22 cellular contexts compared by ENCODE assay signal in the genomic region with DNA sequence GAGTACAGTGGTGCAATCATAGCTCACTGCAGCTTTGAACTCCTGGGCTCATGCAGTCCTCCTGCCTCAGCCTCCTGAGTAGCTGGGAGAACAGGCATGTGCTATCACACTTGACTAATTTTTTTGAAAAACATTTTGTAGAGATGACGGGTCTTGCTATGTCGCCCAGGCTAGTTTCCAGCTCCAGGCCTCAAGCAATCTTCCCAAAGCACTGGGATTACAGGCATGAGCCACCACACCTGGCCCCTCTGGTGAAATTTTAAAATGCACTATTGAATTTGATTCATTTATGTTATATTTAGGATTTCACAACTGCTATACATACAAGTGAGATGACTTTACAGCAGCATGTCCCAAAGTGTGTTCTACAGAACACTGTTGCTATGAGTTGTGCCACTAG. TPM values are rescaled to one million over a fixed set of nuclear protein-coding genes. Genes with fewer than 3 reads are reported as not detected.
DNase-seq lines count a peak whose midpoint lies in the region; ATAC-seq, FAIRE-seq and TF ChIP-seq lines count a peak whose summit lies in the region.
"Had no signal": no experiment of that assay in that cellular context is flagged by ENCODE, and none has a peak within 500 bp of the region (broad histone marks: within the 10 kb centered on the region; RNA-seq: fewer than 3 reads in every experiment).

No MANE protein-coding gene starts in this region.

- H3K9ac ChIP-seq in HepG2 (ENCODE audit: insufficient read depth, low read depth, low read length) = no peak overlapping the region
- no peak overlapping the region for H3K9ac ChIP-seq in K562 (ENCODE audit: insufficient read depth in 1 of 2, low read depth in 2 of 2, low read length in 2 of 2)
- H3K9ac ChIP-seq: BLaER1, GM23248 had no signal

- TF ChIP-seq EP300 in HepG2 (IDR thresholded peaks at IDR 0.05; ENCODE audit: low read depth in 2 of 2, low read length in 2 of 2) (no peak), HepG2 (CRISPR knock-in tag; IDR thresholded peaks at IDR 0.05; ENCODE audit: borderline replicate concordance) (no peak), K562 (IDR thresholded peaks at IDR 0.05; ENCODE audit: low read length) (no peak)

- H3K4me1 Mint-ChIP-seq in nephron = peaks cover 30% of the 10 kb centered on the region
- H3K4me1 Mint-ChIP-seq: B cell; CD4-positive, CD25-positive, alpha-beta regulatory T cell had no signal

- H3K27ac ChIP-seq in HepG2 (ENCODE audit: extremely low read length, insufficient read depth, low read length) (no peak overlapping the region), right lobe of liver (no peak overlapping the region), K562 (ENCODE audit: extremely low read depth, low read depth, low read length) (no peak overlapping the region), hepatocyte (no peak overlapping the region)
- H3K27ac ChIP-seq: 22Rv1, BLaER1, C4-2B, GM23248 had no signal

- TF ChIP-seq POLR2A in HepG2 (IDR thresholded peaks at IDR 0.05; ENCODE audit: insufficient read depth in 1 of 2, low read depth in 2 of 2, low read length in 2 of 2) = no peak
- TF ChIP-seq POLR2A in right lobe of liver (IDR thresholded peaks at IDR 0.05) = no peak
- TF ChIP-seq POLR2A in K562 (conservative IDR thresholded peaks at IDR 0.05) = no peak

- no peaks in the 10 kb centered on the region for H3K36me3 ChIP-seq in HepG2 (replicated peaks in 1 of 2; ENCODE audit: control insufficient read depth in 1 of 2, insufficient read depth in 2 of 2, low read length in 2 of 2)
- H3K36me3 ChIP-seq in right lobe of liver = no peaks in the 10 kb centered on the region
- no peaks in the 10 kb centered on the region for H3K36me3 ChIP-seq in K562 (ENCODE audit: control insufficient read depth, insufficient read depth, low read length)
- H3K36me3 ChIP-seq in hepatocyte (replicated peaks; ENCODE audit: insufficient read depth, low read depth) = no peaks in the 10 kb centered on the region
- H3K36me3 ChIP-seq: BLaER1 had no signal

- H3K36me3 Mint-ChIP-seq in nephron (ENCODE audit: low read depth) = no peaks in the 10 kb centered on the region
- H3K36me3 Mint-ChIP-seq: CD4-positive, CD25-positive, alpha-beta regulatory T cell; CD8-positive, alpha-beta T cell had no signal

- no peaks in the 10 kb centered on the region for H3K27me3 ChIP-seq in HepG2 (ENCODE audit: control insufficient read depth in 1 of 2, insufficient read depth in 2 of 2, low read length in 2 of 2)
- no peaks in the 10 kb centered on the region for H3K27me3 ChIP-seq in right lobe of liver
- peaks cover 40 to 44% of the 10 kb centered on the region in 2 experiments for H3K27me3 ChIP-seq in K562 (ENCODE audit: control insufficient read depth in 2 of 2, insufficient read depth in 2 of 2, low read length in 2 of 2)
- H3K27me3 ChIP-seq in hepatocyte = no peaks in the 10 kb centered on the region
- H3K27me3 ChIP-seq: BLaER1 had no signal

- 50% methylated on average over 2 of the region's 2 CpGs for WGBS in HepG2 (ENCODE audit: low lambda C conversion rate)
- 24% methylated on average over 2 of the region's 2 CpGs for WGBS in right lobe of liver (ENCODE audit: insufficient coverage, low coverage, low lambda C conversion rate, missing lambda C conversion rate)
- 0% methylated on average over 2 of the region's 2 CpGs for WGBS in K562 (ENCODE audit: insufficient coverage, low coverage, missing lambda C conversion rate)
- 50% methylated on average over 2 of the region's 2 CpGs for WGBS in hepatocyte (ENCODE audit: low lambda C conversion rate, missing lambda C conversion rate)

- H3K9me1 ChIP-seq in K562 (ENCODE audit: control insufficient read depth, insufficient read depth, low read length) = no peaks in the 10 kb centered on the region

- no peaks in the 10 kb centered on the region for H3K9me2 ChIP-seq in hepatocyte (replicated peaks; ENCODE audit: insufficient read depth)

- CTCF ChIA-PET in HepG2 (lab: Yijun Ruan, JAX; ENCODE audit: low intra/inter-chr PET ratio, low total read pairs) (interaction anchor here (0.7 kb wide), 1 partner anchor 102 kb away, joined by 3 read pairs; no protein-coding TSS in a partner anchor), K562 (lab: Yijun Ruan, JAX; ENCODE audit: low intra/inter-chr PET ratio) (no interaction called here)

- H3K4me2 ChIP-seq in HepG2 (ENCODE audit: low read depth, low read length) = no peak overlapping the region
- no peak overlapping the region for H3K4me2 ChIP-seq in K562 (ENCODE audit: insufficient read depth, low read length)
- no peak overlapping the region for H3K4me2 ChIP-seq in hepatocyte
- H3K4me2 ChIP-seq: BLaER1 had no signal

- H3K4me1 ChIP-seq in HepG2 (ENCODE audit: insufficient read depth, low read length) (peaks cover 59% of the 10 kb centered on the region), right lobe of liver (no peaks in the 10 kb centered on the region), K562 (replicated peaks in 1 of 2; ENCODE audit: control insufficient read depth in 2 of 2, insufficient read depth in 2 of 2, low read length in 2 of 2) (no peaks in the 10 kb centered on the region), hepatocyte (ENCODE audit: insufficient read depth) (peaks cover 6% of the 10 kb centered on the region)
- H3K4me1 ChIP-seq: BLaER1 had no signal

- POLR2A ChIA-PET in HepG2 (lab: Yijun Ruan, JAX) (no interaction called here), K562 (lab: Yijun Ruan, JAX) (no interaction called here)

- H3K9me3 ChIP-seq in HepG2 (ENCODE audit: low read length) = no peaks in the 10 kb centered on the region
- no peaks in the 10 kb centered on the region for H3K9me3 ChIP-seq in right lobe of liver
- no peaks in the 10 kb centered on the region for H3K9me3 ChIP-seq in K562 (replicated peaks; ENCODE audit: control insufficient read depth, insufficient read depth, low read depth, low read length)
- H3K9me3 ChIP-seq in hepatocyte (ENCODE audit: low read depth) = no peaks in the 10 kb centered on the region
- H3K9me3 ChIP-seq: BLaER1, Caco-2 had no signal

- H3K9me3 Mint-ChIP-seq in nephron = peaks cover 3% of the 10 kb centered on the region
- H3K9me3 Mint-ChIP-seq: CD8-positive, alpha-beta T cell had no signal

- H3K79me2 ChIP-seq in HepG2 (ENCODE audit: insufficient read depth, low read length) = no peaks in the 10 kb centered on the region
- H3K79me2 ChIP-seq in K562 (ENCODE audit: control insufficient read depth, insufficient read depth, low read length) = no peaks in the 10 kb centered on the region
- no peaks in the 10 kb centered on the region for H3K79me2 ChIP-seq in hepatocyte

- in situ Hi-C loops in HepG2 (cut with HindIII; ENCODE audit: extremely low pct_ligation_motif_present, low pct_unique_long_range_greater_than_20kb) (no loop called here), K562 (cut with MboI) (no loop called here)

- H3K27me3 Mint-ChIP-seq in nephron (ENCODE audit: low read depth) = no peaks in the 10 kb centered on the region

- ATAC-seq in HepG2 (no peak), right lobe of liver (no peak), K562 (no peak), HG03439 (IDR thresholded peaks at IDR 0.05; ENCODE audit: unreplicated experiment) (no peak), GM18858 (IDR thresholded peaks at IDR 0.05; ENCODE audit: unreplicated experiment) (no peak)
- ATAC-seq: CD8-positive, alpha-beta T cell had no signal

- intact Hi-C loops in HepG2 (cut with micrococcal nuclease; ENCODE audit: unreplicated experiment) (loop anchor here (10.0 kb wide), 1 partner anchor 53 kb away; the partner anchor contains the start of gene TPM1), right lobe of liver (cut with DNase I) (no loop called here), K562 (cut with micrococcal nuclease) (no loop called here)

- BruUV-seq in HepG2 (replicated peaks; lab: Mats Ljungman, UMichigan) (no TSS peak), K562 (replicated peaks; lab: Mats Ljungman, UMichigan) (no TSS peak)

- H4K20me1 ChIP-seq in HepG2 (ENCODE audit: insufficient read depth, low read length) = no peaks in the 10 kb centered on the region
- no peaks in the 10 kb centered on the region for H4K20me1 ChIP-seq in K562 (replicated peaks; ENCODE audit: control insufficient read depth, insufficient read depth, low read length)
- no peaks in the 10 kb centered on the region for H4K20me1 ChIP-seq in hepatocyte (ENCODE audit: insufficient read depth, poor library complexity, severe bottlenecking)
- H4K20me1 ChIP-seq: BLaER1 had no signal

- FAIRE-seq in HepG2 (lab: Jason Lieb, UNC) (no peak), K562 (lab: Jason Lieb, UNC) (no peak)
- FAIRE-seq: GM12892, GM19239, H54 had no signal

- no peak overlapping the region for H3K4me3 ChIP-seq in HepG2 (replicated peaks in 1 of 3; ENCODE audit: insufficient read depth in 1 of 3, low read depth in 2 of 3, low read length in 3 of 3)
- H3K4me3 ChIP-seq in right lobe of liver = no peak overlapping the region
- no peak overlapping the region for H3K4me3 ChIP-seq in K562
- no peak overlapping the region for H3K4me3 ChIP-seq in hepatocyte
- H3K4me3 ChIP-seq: BLaER1, GM23248 had no signal

- no peak for TF ChIP-seq RAD21 in HepG2 (CRISPR knock-in tag; IDR thresholded peaks at IDR 0.05)
- TF ChIP-seq RAD21 in K562 (CRISPR knock-in tag; conservative IDR thresholded peaks at IDR 0.05 in 1 of 2, IDR thresholded peaks at IDR 0.05 in 1 of 2) = no peak

- no peak for DNase-seq in HepG2 (ENCODE audit: low spot score)
- DNase-seq in right lobe of liver = no peak
- no peak for DNase-seq in K562 (ENCODE audit: extremely low read depth in 1 of 4, low spot score in 3 of 4)
- DNase-seq in hepatocyte (ENCODE audit: low spot score) = no peak
- no peak for DNase-seq in NK-92 treated with Interleukin-12 subunit alpha and Interleukin-12 subunit beta, amount 100 ng/mL, for 24 hours (lab: John Stamatoyannopoulos, UW)
- DNase-seq: Caco-2; CD4-positive, CD25-positive, alpha-beta regulatory T cell; CD8-positive, alpha-beta T cell; DMS153; DND-41; GM23248; HCEC 1CT had no signal

- H2AFZ ChIP-seq in HepG2 (ENCODE audit: low read length) (no peak overlapping the region), K562 (ENCODE audit: low read depth, low read length) (no peak overlapping the region), hepatocyte (no peak overlapping the region)
- H2AFZ ChIP-seq: GM23248 had no signal

- TF ChIP-seq CTCF in HepG2 (CRISPR knock-in tag; IDR thresholded peaks at IDR 0.05) (no peak), right lobe of liver (IDR thresholded peaks at IDR 0.05) (no peak), K562 (IDR thresholded peaks at IDR 0.05 in 2 of 3, conservative IDR thresholded peaks at IDR 0.05 in 1 of 3; ENCODE audit: insufficient read depth in 2 of 3, low read depth in 1 of 3, low read length in 3 of 3) (no peak), nephron (IDR thresholded peaks at IDR 0.05; ENCODE audit: unreplicated experiment in 3 of 3) (no peak), hepatocyte (IDR thresholded peaks at IDR 0.05; ENCODE audit: poor library complexity) (no peak)

- H3K27ac Mint-ChIP-seq in nephron = peak overlapping the region; percentile 17 to 68 (median 53)
- H3K27ac Mint-ChIP-seq: B cell; CD8-positive, alpha-beta T cell had no signal

- no peak overlapping the region for H3K4me3 Mint-ChIP-seq in nephron
- H3K4me3 Mint-ChIP-seq: B cell; CD4-positive, CD25-positive, alpha-beta regulatory T cell; CD8-positive, alpha-beta T cell had no signal

RNA-seq across cellular contexts. Expression of gene TPM1, which starts 50.8 kb away (rescaled TPM):
- total RNA-seq in HepG2 (2016; rRNA removed; fragmentation: Illumina TruSeq; extraction: Trizol) = 98.9 and 113 TPM in 2 replicates
- 49.9 and 54.7 TPM in 2 replicates for total RNA-seq in HepG2 (2016; cell fraction: cytosol; rRNA removed; fragmentation: Illumina TruSeq; extraction: Trizol; ENCODE audit: low read depth)
- total RNA-seq in HepG2 (2016; cell fraction: insoluble cytoplasmic fraction; rRNA removed; fragmentation: Illumina TruSeq; extraction: Trizol) = 98.4 and 114 TPM in 2 replicates
- total RNA-seq in HepG2 (2016; cell fraction: membrane; rRNA removed; fragmentation: Illumina TruSeq; extraction: Trizol) = 81.1 and 86.7 TPM in 2 replicates
- total RNA-seq in HepG2 (2016; cell fraction: nucleus; rRNA removed; fragmentation: Illumina TruSeq; extraction: Trizol) = 75.6 and 78.8 TPM in 2 replicates
- 92.4 and 109 TPM in 2 replicates for polyA plus RNA-seq in HepG2 (2011; rRNA removed)
- polyA plus RNA-seq in HepG2 (2011; cell fraction: cytosol; rRNA removed) = 45.6 and 56.5 TPM in 2 replicates
- 245 and 247 TPM in 2 replicates for polyA plus RNA-seq in HepG2 (2011; cell fraction: nucleus; rRNA removed)
- 72.3 and 73.8 TPM in 2 replicates for polyA plus RNA-seq in HepG2 (2012)
- polyA plus RNA-seq in HepG2 (2016; cell fraction: cytosol; fragmentation: Illumina TruSeq; extraction: Trizol; ENCODE audit: low read depth) = 39.7 and 50.0 TPM in 2 replicates
- polyA plus RNA-seq in HepG2 (2016; cell fraction: insoluble cytoplasmic fraction; fragmentation: Illumina TruSeq; extraction: Trizol; ENCODE audit: low read depth) = 112 and 120 TPM in 2 replicates
- 59.4 and 60.5 TPM in 2 replicates for polyA plus RNA-seq in HepG2 (2016; cell fraction: membrane; fragmentation: Illumina TruSeq; extraction: Trizol; ENCODE audit: low read depth)
- polyA plus RNA-seq in HepG2 (2016; cell fraction: nucleus; fragmentation: Illumina TruSeq; extraction: Trizol; ENCODE audit: insufficient read depth, low read depth) = 97.1 and 98.9 TPM in 2 replicates
- 56.1 and 110 TPM in 2 replicates for polyA minus RNA-seq in HepG2 (2011; rRNA and poly(A)+ RNA removed; ENCODE audit: low replicate concordance)
- 22.5 and 29.1 TPM in 2 replicates for polyA minus RNA-seq in HepG2 (2011; cell fraction: cytosol; rRNA and poly(A)+ RNA removed)
- polyA minus RNA-seq in HepG2 (2011; cell fraction: nucleus; rRNA and poly(A)+ RNA removed) = 274 and 286 TPM in 2 replicates
- total RNA-seq in right lobe of liver = 100 to 1,000 TPM in 3 of 6 experiments, 10 to 100 TPM in 3; 44.3 to 180 (median 91.6) TPM
- total RNA-seq in K562 (2011; cell fraction: chromatin; rRNA removed; ENCODE audit: low replicate concordance) = 40.0 and 70.8 TPM in 2 replicates
- 25.8 and 35.0 TPM in 2 replicates for total RNA-seq in K562 (2011; cell fraction: nucleolus; rRNA removed)
- 50.5 and 78.6 TPM in 2 replicates for total RNA-seq in K562 (2011; cell fraction: nucleoplasm; rRNA removed)
- 49.9 and 52.9 TPM in 2 replicates for total RNA-seq in K562 (2014; rRNA removed)
- total RNA-seq in K562 (2014; rRNA removed; fragmentation: Illumina TruSeq; extraction: Trizol) = 49.2 and 51.0 TPM in 2 replicates
- total RNA-seq in K562 (2015; rRNA removed; fragmentation: Illumina TruSeq; extraction: Trizol) = 42.0 and 43.1 TPM in 2 replicates
- 37.2 and 38.5 TPM in 2 replicates for total RNA-seq in K562 (2021)
- polyA plus RNA-seq in K562 (2011; rRNA removed) = 36.0 and 42.1 TPM in 2 replicates
- polyA plus RNA-seq in K562 (2011; cell fraction: cytosol; rRNA removed) = 14.9 and 22.5 TPM in 2 replicates
- polyA plus RNA-seq in K562 (2011; cell fraction: nucleus; rRNA removed) = 33.8 and 50.9 TPM in 2 replicates
- 46.9 and 77.8 TPM in 2 replicates for polyA plus RNA-seq in K562 (2012)
- 40.0 and 49.5 TPM in 2 replicates for polyA plus RNA-seq in K562 (2014; fragmentation: Illumina TruSeq; extraction: Trizol)
- polyA plus RNA-seq in K562 (2014; fragmentation: Nextera tagmentation; extraction: Ambion mirVana) = 10 to 100 TPM in 1 of 2 experiments, 1 to 10 TPM in 1; 8.1 to 11.1 TPM
- polyA plus RNA-seq in K562 (2014; rRNA removed) = 53.9 and 54.5 TPM in 2 replicates
- 28.7 and 39.2 TPM in 2 replicates for polyA minus RNA-seq in K562 (2011; rRNA and poly(A)+ RNA removed)
- polyA minus RNA-seq in K562 (2011; cell fraction: cytosol; rRNA and poly(A)+ RNA removed) = 12.6 and 14.0 TPM in 2 replicates
- polyA minus RNA-seq in K562 (2011; cell fraction: nucleus; rRNA and poly(A)+ RNA removed) = 23.7 and 44.0 TPM in 2 replicates
- 283 and 291 TPM in 2 replicates for total RNA-seq in hepatocyte
- 353 and 477 TPM in 2 replicates for polyA plus RNA-seq in hepatocyte

Comparison
In these comparisons a context has a peak if more than half of its experiments do, and no peak if none do; other contexts are left out.
1. Of the 241 proteins assayed by ChIP-seq in both HepG2 and K562: peak only in HepG2: none; only in K562: none; in both: ZNF121; in neither: 240.